Comparison of ENCODE assay signal across 1 cellular context in the genomic region with DNA sequence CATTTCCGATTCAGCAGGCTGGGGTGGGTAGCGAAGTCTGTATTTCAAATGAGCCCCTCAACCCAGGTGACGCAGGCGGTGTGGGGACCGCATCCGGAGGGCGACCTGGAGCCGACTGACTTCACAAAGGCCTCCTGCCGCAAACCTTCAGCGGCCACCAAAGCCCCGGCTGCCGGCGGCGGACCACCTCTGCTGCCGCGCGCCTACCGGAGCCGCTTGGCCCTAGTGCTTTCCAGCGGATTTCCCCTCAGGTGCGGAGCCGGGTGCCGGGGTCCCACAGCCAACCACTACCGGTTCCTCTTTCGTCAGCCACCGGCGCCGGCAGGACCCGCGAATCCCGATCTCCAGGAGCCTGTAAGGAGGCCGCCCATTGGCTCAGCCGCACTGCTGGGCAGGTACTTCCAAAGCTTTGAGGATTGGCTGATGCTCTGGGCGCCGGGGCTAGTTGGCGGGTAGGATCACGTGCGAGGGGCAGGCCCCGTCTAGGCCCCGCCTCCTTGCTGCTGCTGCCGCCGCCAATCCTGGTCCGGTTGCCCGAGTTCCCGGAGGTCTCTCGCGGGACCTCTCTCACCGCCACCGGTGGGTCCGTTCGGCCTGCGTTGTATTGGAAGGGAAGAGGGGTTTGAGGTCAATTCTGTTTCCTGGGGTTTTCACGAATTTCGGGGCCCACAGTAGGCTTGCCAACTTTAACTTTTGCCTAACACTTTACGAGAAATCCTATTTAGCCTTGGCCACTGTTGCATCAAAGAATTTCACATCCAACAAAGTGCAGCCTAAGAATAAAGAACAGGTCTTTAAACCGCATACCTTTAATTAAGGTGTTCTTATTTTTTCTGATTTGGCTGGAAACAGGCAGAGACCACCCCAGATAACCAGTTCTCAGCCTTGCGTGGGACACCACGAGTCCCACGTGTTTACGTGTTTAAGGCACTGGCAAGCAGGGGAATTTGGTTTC.
TF ChIP-seq lines count a peak whose summit lies in the region.

A gene (plus strand): TSS at position 494 of the 955 bp plus-strand sequence. CDS start 5,732 bp downstream, outside the sequence.

TF ChIP-seq in HEK293, 187 proteins besides CTCF, POLR2A, EP300 and RAD21 (continued from another document and continues in another):
- TF ChIP-seq, protein P1, sequence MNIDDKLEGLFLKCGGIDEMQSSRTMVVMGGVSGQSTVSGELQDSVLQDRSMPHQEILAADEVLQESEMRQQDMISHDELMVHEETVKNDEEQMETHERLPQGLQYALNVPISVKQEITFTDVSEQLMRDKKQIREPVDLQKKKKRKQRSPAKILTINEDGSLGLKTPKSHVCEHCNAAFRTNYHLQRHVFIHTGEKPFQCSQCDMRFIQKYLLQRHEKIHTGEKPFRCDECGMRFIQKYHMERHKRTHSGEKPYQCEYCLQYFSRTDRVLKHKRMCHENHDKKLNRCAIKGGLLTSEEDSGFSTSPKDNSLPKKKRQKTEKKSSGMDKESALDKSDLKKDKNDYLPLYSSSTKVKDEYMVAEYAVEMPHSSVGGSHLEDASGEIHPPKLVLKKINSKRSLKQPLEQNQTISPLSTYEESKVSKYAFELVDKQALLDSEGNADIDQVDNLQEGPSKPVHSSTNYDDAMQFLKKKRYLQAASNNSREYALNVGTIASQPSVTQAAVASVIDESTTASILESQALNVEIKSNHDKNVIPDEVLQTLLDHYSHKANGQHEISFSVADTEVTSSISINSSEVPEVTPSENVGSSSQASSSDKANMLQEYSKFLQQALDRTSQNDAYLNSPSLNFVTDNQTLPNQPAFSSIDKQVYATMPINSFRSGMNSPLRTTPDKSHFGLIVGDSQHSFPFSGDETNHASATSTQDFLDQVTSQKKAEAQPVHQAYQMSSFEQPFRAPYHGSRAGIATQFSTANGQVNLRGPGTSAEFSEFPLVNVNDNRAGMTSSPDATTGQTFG (tag by site-specific recombination; IDR thresholded peaks at IDR 0.05; ENCODE audit: borderline replicate concordance): no peak
- TF ChIP-seq ZNF600 (tag by site-specific recombination; IDR thresholded peaks at IDR 0.05) (peak; percentile 21), ZFHX2 (tag by site-specific recombination; conservative IDR thresholded peaks at IDR 0.05) (no peak), ZNF664 (tag by site-specific recombination; IDR thresholded peaks at IDR 0.05) (no peak), ZNF266 (tag by site-specific recombination; IDR thresholded peaks at IDR 0.05; ENCODE audit: low read depth) (no peak), ZNF843 (tag by site-specific recombination; IDR thresholded peaks at IDR 0.05) (peak; percentile 26; the same call in 1 of the 2 replicates), ZNF366 (tag by site-specific recombination; conservative IDR thresholded peaks at IDR 0.05) (no peak), ZNF19 (tag by site-specific recombination; IDR thresholded peaks at IDR 0.05; ENCODE audit: low read depth) (no peak), GLIS1 (tag by site-specific recombination; IDR thresholded peaks at IDR 0.05) (peak; percentile 53; the same call in 1 of the 2 replicates), SP3 (tag by site-specific recombination; IDR thresholded peaks at IDR 0.05) (peak; percentile 95), ZBTB8A (tag by site-specific recombination; IDR thresholded peaks at IDR 0.05) (0 out of 2 replicates have a peak, but pooled peaks have one; percentile 23), ZSCAN16 (tag by site-specific recombination; IDR thresholded peaks at IDR 0.05) (no peak), ZBTB7A (tag by site-specific recombination; IDR thresholded peaks at IDR 0.05; ENCODE audit: low read depth) (0 out of 2 replicates have a peak, but pooled peaks have one; percentile 52), SP7 (tag by site-specific recombination; IDR thresholded peaks at IDR 0.05) (peak; percentile 11; the same call in 1 of the 2 replicates), ZNF2 (tag by site-specific recombination; IDR thresholded peaks at IDR 0.05) (peak; percentile 46; the same call in 1 of the 2 replicates), ZNF184 (tag by site-specific recombination; IDR thresholded peaks at IDR 0.05) (peak; percentile 20; the same call in 1 of the 2 replicates), ZNF660 (tag by site-specific recombination; IDR thresholded peaks at IDR 0.05) (peak; percentile 59; the same call in 1 of the 2 replicates), ZSCAN30 (tag by site-specific recombination; IDR thresholded peaks at IDR 0.05) (peak; percentile 64; the same call in 1 of the 2 replicates), ZNF155 (tag by site-specific recombination; IDR thresholded peaks at IDR 0.05) (no peak), KLF16 (tag by site-specific recombination; IDR thresholded peaks at IDR 0.05) (no peak), GFI1B (tag by site-specific recombination; IDR thresholded peaks at IDR 0.05) (no peak), ZNF302 (tag by site-specific recombination; IDR thresholded peaks at IDR 0.05; ENCODE audit: low read depth) (no peak), ZXDB (tag by site-specific recombination; IDR thresholded peaks at IDR 0.05) (peak; percentile 39; the same call in 1 of the 2 replicates), ZEB2 (tag by site-specific recombination; IDR thresholded peaks at IDR 0.05) (peak; percentile 97), ZNF501 (tag by site-specific recombination; IDR thresholded peaks at IDR 0.05) (peak; percentile 32; the same call in 1 of the 2 replicates)
- TF ChIP-seq, protein P2, sequence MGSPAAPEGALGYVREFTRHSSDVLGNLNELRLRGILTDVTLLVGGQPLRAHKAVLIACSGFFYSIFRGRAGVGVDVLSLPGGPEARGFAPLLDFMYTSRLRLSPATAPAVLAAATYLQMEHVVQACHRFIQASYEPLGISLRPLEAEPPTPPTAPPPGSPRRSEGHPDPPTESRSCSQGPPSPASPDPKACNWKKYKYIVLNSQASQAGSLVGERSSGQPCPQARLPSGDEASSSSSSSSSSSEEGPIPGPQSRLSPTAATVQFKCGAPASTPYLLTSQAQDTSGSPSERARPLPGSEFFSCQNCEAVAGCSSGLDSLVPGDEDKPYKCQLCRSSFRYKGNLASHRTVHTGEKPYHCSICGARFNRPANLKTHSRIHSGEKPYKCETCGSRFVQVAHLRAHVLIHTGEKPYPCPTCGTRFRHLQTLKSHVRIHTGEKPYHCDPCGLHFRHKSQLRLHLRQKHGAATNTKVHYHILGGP (tag by site-specific recombination; IDR thresholded peaks at IDR 0.05): no peak
- TF ChIP-seq, protein P3, sequence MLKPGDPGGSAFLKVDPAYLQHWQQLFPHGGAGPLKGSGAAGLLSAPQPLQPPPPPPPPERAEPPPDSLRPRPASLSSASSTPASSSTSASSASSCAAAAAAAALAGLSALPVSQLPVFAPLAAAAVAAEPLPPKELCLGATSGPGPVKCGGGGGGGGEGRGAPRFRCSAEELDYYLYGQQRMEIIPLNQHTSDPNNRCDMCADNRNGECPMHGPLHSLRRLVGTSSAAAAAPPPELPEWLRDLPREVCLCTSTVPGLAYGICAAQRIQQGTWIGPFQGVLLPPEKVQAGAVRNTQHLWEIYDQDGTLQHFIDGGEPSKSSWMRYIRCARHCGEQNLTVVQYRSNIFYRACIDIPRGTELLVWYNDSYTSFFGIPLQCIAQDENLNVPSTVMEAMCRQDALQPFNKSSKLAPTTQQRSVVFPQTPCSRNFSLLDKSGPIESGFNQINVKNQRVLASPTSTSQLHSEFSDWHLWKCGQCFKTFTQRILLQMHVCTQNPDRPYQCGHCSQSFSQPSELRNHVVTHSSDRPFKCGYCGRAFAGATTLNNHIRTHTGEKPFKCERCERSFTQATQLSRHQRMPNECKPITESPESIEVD (tag by site-specific recombination; IDR thresholded peaks at IDR 0.05): no peak
- TF ChIP-seq, protein P4, sequence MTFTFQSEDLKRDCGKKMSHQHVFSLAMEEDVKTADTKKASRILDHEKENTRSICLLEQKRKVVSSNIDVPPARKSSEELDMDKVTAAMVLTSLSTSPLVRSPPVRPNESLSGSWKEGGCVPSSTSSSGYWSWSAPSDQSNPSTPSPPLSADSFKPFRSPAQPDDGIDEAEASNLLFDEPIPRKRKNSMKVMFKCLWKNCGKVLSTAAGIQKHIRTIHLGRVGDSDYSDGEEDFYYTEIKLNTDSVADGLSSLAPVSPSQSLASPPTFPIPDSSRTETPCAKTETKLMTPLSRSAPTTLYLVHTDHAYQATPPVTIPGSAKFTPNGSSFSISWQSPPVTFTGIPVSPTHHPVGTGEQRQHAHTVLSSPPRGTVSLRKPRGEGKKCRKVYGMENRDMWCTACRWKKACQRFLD (tag by site-specific recombination; IDR thresholded peaks at IDR 0.05): peak; percentile 90
- TF ChIP-seq, protein P5, sequence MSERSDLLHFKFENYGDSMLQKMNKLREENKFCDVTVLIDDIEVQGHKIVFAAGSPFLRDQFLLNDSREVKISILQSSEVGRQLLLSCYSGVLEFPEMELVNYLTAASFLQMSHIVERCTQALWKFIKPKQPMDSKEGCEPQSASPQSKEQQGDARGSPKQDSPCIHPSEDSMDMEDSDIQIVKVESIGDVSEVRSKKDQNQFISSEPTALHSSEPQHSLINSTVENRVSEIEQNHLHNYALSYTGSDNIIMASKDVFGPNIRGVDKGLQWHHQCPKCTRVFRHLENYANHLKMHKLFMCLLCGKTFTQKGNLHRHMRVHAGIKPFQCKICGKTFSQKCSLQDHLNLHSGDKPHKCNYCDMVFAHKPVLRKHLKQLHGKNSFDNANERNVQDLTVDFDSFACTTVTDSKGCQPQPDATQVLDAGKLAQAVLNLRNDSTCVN (tag by site-specific recombination; optimal IDR thresholded peaks at IDR 0.05): peak; percentile 19
- TF ChIP-seq, protein P6, sequence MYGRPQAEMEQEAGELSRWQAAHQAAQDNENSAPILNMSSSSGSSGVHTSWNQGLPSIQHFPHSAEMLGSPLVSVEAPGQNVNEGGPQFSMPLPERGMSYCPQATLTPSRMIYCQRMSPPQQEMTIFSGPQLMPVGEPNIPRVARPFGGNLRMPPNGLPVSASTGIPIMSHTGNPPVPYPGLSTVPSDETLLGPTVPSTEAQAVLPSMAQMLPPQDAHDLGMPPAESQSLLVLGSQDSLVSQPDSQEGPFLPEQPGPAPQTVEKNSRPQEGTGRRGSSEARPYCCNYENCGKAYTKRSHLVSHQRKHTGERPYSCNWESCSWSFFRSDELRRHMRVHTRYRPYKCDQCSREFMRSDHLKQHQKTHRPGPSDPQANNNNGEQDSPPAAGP (tag by site-specific recombination; IDR thresholded peaks at IDR 0.05): no peak; the same call in 1 of the 2 replicates
- TF ChIP-seq, protein P7, sequence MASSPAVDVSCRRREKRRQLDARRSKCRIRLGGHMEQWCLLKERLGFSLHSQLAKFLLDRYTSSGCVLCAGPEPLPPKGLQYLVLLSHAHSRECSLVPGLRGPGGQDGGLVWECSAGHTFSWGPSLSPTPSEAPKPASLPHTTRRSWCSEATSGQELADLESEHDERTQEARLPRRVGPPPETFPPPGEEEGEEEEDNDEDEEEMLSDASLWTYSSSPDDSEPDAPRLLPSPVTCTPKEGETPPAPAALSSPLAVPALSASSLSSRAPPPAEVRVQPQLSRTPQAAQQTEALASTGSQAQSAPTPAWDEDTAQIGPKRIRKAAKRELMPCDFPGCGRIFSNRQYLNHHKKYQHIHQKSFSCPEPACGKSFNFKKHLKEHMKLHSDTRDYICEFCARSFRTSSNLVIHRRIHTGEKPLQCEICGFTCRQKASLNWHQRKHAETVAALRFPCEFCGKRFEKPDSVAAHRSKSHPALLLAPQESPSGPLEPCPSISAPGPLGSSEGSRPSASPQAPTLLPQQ (tag by site-specific recombination; IDR thresholded peaks at IDR 0.05): peak; percentile 86
- TF ChIP-seq, protein P8, sequence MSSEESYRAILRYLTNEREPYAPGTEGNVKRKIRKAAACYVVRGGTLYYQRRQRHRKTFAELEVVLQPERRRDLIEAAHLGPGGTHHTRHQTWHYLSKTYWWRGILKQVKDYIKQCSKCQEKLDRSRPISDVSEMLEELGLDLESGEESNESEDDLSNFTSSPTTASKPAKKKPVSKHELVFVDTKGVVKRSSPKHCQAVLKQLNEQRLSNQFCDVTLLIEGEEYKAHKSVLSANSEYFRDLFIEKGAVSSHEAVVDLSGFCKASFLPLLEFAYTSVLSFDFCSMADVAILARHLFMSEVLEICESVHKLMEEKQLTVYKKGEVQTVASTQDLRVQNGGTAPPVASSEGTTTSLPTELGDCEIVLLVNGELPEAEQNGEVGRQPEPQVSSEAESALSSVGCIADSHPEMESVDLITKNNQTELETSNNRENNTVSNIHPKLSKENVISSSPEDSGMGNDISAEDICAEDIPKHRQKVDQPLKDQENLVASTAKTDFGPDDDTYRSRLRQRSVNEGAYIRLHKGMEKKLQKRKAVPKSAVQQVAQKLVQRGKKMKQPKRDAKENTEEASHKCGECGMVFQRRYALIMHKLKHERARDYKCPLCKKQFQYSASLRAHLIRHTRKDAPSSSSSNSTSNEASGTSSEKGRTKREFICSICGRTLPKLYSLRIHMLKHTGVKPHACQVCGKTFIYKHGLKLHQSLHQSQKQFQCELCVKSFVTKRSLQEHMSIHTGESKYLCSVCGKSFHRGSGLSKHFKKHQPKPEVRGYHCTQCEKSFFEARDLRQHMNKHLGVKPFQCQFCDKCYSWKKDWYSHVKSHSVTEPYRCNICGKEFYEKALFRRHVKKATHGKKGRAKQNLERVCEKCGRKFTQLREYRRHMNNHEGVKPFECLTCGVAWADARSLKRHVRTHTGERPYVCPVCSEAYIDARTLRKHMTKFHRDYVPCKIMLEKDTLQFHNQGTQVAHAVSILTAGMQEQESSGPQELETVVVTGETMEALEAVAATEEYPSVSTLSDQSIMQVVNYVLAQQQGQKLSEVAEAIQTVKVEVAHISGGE (tag by site-specific recombination; conservative IDR thresholded peaks at IDR 0.05; ENCODE audit: low read depth): peak; percentile 94
- TF ChIP-seq, protein P9, sequence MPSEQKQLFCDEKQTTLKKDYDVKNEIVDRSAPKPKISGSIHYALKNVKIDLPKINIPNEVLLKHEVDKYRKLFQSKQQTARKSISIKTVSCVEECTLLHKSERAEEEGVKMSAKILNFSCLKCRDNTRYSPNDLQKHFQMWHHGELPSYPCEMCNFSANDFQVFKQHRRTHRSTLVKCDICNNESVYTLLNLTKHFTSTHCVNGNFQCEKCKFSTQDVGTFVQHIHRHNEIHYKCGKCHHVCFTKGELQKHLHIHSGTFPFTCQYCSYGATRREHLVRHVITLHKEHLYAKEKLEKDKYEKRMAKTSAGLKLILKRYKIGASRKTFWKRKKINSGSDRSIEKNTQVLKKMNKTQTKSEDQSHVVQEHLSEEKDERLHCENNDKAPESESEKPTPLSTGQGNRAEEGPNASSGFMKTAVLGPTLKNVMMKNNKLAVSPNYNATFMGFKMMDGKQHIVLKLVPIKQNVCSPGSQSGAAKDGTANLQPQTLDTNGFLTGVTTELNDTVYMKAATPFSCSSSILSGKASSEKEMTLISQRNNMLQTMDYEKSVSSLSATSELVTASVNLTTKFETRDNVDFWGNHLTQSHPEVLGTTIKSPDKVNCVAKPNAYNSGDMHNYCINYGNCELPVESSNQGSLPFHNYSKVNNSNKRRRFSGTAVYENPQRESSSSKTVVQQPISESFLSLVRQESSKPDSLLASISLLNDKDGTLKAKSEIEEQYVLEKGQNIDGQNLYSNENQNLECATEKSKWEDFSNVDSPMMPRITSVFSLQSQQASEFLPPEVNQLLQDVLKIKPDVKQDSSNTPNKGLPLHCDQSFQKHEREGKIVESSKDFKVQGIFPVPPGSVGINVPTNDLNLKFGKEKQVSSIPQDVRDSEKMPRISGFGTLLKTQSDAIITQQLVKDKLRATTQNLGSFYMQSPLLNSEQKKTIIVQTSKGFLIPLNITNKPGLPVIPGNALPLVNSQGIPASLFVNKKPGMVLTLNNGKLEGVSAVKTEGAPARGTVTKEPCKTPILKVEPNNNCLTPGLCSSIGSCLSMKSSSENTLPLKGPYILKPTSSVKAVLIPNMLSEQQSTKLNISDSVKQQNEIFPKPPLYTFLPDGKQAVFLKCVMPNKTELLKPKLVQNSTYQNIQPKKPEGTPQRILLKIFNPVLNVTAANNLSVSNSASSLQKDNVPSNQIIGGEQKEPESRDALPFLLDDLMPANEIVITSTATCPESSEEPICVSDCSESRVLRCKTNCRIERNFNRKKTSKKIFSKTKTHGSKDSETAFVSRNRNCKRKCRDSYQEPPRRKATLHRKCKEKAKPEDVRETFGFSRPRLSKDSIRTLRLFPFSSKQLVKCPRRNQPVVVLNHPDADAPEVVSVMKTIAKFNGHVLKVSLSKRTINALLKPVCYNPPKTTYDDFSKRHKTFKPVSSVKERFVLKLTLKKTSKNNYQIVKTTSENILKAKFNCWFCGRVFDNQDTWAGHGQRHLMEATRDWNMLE (tag by site-specific recombination; conservative IDR thresholded peaks at IDR 0.05; ENCODE audit: low read depth): peak; percentile 16
